8 cellular contexts compared by ENCODE assay signal in genomic region chr12:12505544-12506501, GRCh38. TPM values are rescaled to one million over a fixed set of nuclear protein-coding genes. Genes with fewer than 3 reads are reported as not detected.
A peak's percentile ranks its signal among the peaks of the same experiment; 100 is the strongest.
DNase-seq lines count a peak whose midpoint lies in the region; ATAC-seq and TF ChIP-seq lines count a peak whose summit lies in the region.

No MANE protein-coding gene starts in this region.

- TF ChIP-seq CTCF in GM12865 (IDR thresholded peaks at IDR 0.05; ENCODE audit: insufficient read depth, low read depth, low read length, missing control alignments) (no peak), LNCaP clone FGC (IDR thresholded peaks at IDR 0.05; ENCODE audit: control insufficient read depth, extremely low read depth, insufficient read depth) (peak; percentile 16; the same call in 1 of the 2 replicates), mesothelial cell of epicardium (IDR thresholded peaks at IDR 0.05; ENCODE audit: unreplicated experiment) (no peak)

- peak; percentile 80 for ATAC-seq in GM21515 (IDR thresholded peaks at IDR 0.05; ENCODE audit: unreplicated experiment)

- DNase-seq in GM12865 (ENCODE audit: low read depth) (peak; percentile 86), LNCaP clone FGC (ENCODE audit: low read depth) (no peak), dermis microvascular lymphatic vessel endothelial cell (ENCODE audit: low read depth in 2 of 2) (peak; percentile 67 to 86), mesothelial cell of epicardium (ENCODE audit: low spot score in 2 of 2, unreplicated experiment in 2 of 2) (no peak), NCI-H187 treated with DMSO at 0.1 percent for 48 hours (lab: John Stamatoyannopoulos, UW) (no peak), SHP77 (lab: John Stamatoyannopoulos, UW) (no peak)
- DNase-seq in effector CD8-positive, alpha-beta T cell (lab: John Stamatoyannopoulos, UW): no peak

- peak overlapping the region; percentile 23 for H3K4me3 ChIP-seq in GM12865 (ENCODE audit: low read depth, low read length)
- peak overlapping the region; percentile 12 for H3K4me3 ChIP-seq in LNCaP clone FGC (ENCODE audit: low read depth, low read length)

- no peaks in the 10 kb centered on the region for H3K27me3 Mint-ChIP-seq in mesothelial cell of epicardium (ENCODE audit: low read depth)

- peak overlapping the region; percentile 7 for H3K4me3 Mint-ChIP-seq in mesothelial cell of epicardium

- H3K9me3 Mint-ChIP-seq in mesothelial cell of epicardium: no peaks in the 10 kb centered on the region

- H3K27ac Mint-ChIP-seq in mesothelial cell of epicardium: peak overlapping the region; percentile 69

- no peaks in the 10 kb centered on the region for H3K36me3 Mint-ChIP-seq in mesothelial cell of epicardium

- H3K4me1 Mint-ChIP-seq in mesothelial cell of epicardium: peaks cover 41% of the 10 kb centered on the region

RNA-seq across cellular contexts. Expression of gene DUSP16, which starts 56.8 kb away (rescaled TPM):
- 6.2 TPM in 2 replicates for total RNA-seq in dermis microvascular lymphatic vessel endothelial cell
- 31.4 to 31.9 TPM (median 31.5 TPM) in 3 replicates for total RNA-seq in mesothelial cell of epicardium

Comparison
In these comparisons a context has a peak if more than half of its experiments do, and no peak if none do; other contexts are left out.
1. DNase-seq: peak in GM12865 (single experiment) and dermis microvascular lymphatic vessel endothelial cell (2 of 2); none in LNCaP clone FGC (single experiment), mesothelial cell of epicardium (0 of 2), NCI-H187 treated with DMSO at 0.1 percent for 48 hours (single experiment), effector CD8-positive, alpha-beta T cell (single experiment) and SHP77 (0 of 2).